13 cellular contexts compared by ENCODE assay signal in genomic region chr14:69315302-69315701, GRCh38. TPM values are rescaled to one million over a fixed set of nuclear protein-coding genes. Genes with fewer than 3 reads are reported as not detected.
DNase-seq lines count a peak whose midpoint lies in the region; ATAC-seq, FAIRE-seq and TF ChIP-seq lines count a peak whose summit lies in the region.
"Had no signal": no experiment of that assay in that cellular context is flagged by ENCODE, and none has a peak within 500 bp of the region (broad histone marks: within the 10 kb centered on the region; RNA-seq: fewer than 3 reads in every experiment).

No MANE protein-coding gene starts in this region.

- 43 to 58% (median 53%) methylated on average over 4 of the region's 4 CpGs for WGBS in small intestine, 3 donors
- WGBS in psoas muscle, 3 donors, result 53 to 58% (median 57%) methylated on average over 4 of the region's 4 CpGs

- H3K36me3 ChIP-seq in left ventricle myocardium inferior (no peaks in the 10 kb centered on the region), small intestine (ENCODE audit: control insufficient read depth in 2 of 2, insufficient read depth in 2 of 2, low read length in 2 of 2) (no peaks in the 10 kb centered on the region), psoas muscle (ENCODE audit: insufficient read depth in 1 of 2, low read depth in 1 of 2) (no peaks in the 10 kb centered on the region)

- intact Hi-C loops in left ventricle myocardium inferior (cut with micrococcal nuclease), result no loop called here
- intact Hi-C loops in psoas muscle (cut with DNase I), result no loop called here

- H3K27me3 ChIP-seq in left ventricle myocardium inferior (ENCODE audit: low read depth), result no peaks in the 10 kb centered on the region
- H3K27me3 ChIP-seq in small intestine (ENCODE audit: control insufficient read depth in 2 of 2, insufficient read depth in 2 of 2, low read length in 2 of 2), result no peaks in the 10 kb centered on the region
- H3K27me3 ChIP-seq in psoas muscle (ENCODE audit: insufficient read depth in 3 of 3, low read length in 2 of 3), result no peaks in the 10 kb centered on the region

- H3K9me3 ChIP-seq in left ventricle myocardium inferior (replicated peaks) (no peaks in the 10 kb centered on the region), small intestine (ENCODE audit: control insufficient read depth, low read depth) (no peaks in the 10 kb centered on the region), psoas muscle (no peaks in the 10 kb centered on the region)
- H3K9me3 ChIP-seq: A549, Caco-2 had no signal

- H3K4me1 ChIP-seq in left ventricle myocardium inferior (peaks cover 53% of the 10 kb centered on the region), small intestine (ENCODE audit: control insufficient read depth in 2 of 2, insufficient read depth in 1 of 2, low read depth in 1 of 2, low read length in 1 of 2) (no peaks in the 10 kb centered on the region), psoas muscle (no peaks in the 10 kb centered on the region)
- H3K4me1 ChIP-seq: Caco-2 had no signal

- H3K27ac ChIP-seq in left ventricle myocardium inferior (replicated peaks), result peak overlapping the region; percentile 84
- no peak overlapping the region for H3K27ac ChIP-seq in small intestine (ENCODE audit: low read depth in 1 of 2, low read length in 1 of 2)
- H3K27ac ChIP-seq in psoas muscle, result no peak overlapping the region
- H3K27ac ChIP-seq: KMS-11 had no signal

- DNase-seq in NCI-H345 (lab: John Stamatoyannopoulos, UW), result peak; percentile 46
- DNase-seq in NCI-H345 treated with DMSO at 0.1 percent for 48 hours (lab: John Stamatoyannopoulos, UW; ENCODE audit: unreplicated experiment), result no peak
- peak; percentile 77 for DNase-seq in NCI-H748 (lab: John Stamatoyannopoulos, UW; ENCODE audit: unreplicated experiment)
- DNase-seq in left ventricle myocardium inferior, result no peak
- peak; percentile 18 for DNase-seq in small intestine
- DNase-seq in psoas muscle, result no peak
- DNase-seq in GM20000 (ENCODE audit: low spot score), result no peak
- DNase-seq: stimulated activated naive CD8-positive, alpha-beta T cell treated with anti-CD3 and anti-CD28 coated beads, Interleukin-15, Interleukin-2, amounts not matched to agents 100 U/mL and 50 U/mL, for 24 hours had no signal

- FAIRE-seq in small intestine (lab: Jason Lieb, UNC), result no peak
- FAIRE-seq: A549, H1 had no signal

- no peak for TF ChIP-seq CTCF in left ventricle myocardium inferior (IDR thresholded peaks at IDR 0.05; ENCODE audit: borderline replicate concordance)
- no peak for TF ChIP-seq CTCF in psoas muscle (IDR thresholded peaks at IDR 0.05)
- TF ChIP-seq CTCF in GM20000 (IDR thresholded peaks at IDR 0.05; ENCODE audit: extremely low read depth, missing control alignments), result no peak

- no peak overlapping the region for H3K4me3 ChIP-seq in left ventricle myocardium inferior
- H3K4me3 ChIP-seq in small intestine (ENCODE audit: low read depth in 1 of 2, low read length in 2 of 2), result no peak overlapping the region
- no peak overlapping the region for H3K4me3 ChIP-seq in psoas muscle
- H3K4me3 ChIP-seq: A549 had no signal

- ATAC-seq in psoas muscle (no peak), HG02763 (IDR thresholded peaks at IDR 0.05; ENCODE audit: unreplicated experiment) (no peak)
- ATAC-seq: A549; stimulated activated naive CD8-positive, alpha-beta T cell treated with anti-CD3 and anti-CD28 coated beads, Interleukin-15, Interleukin-2, amounts not matched to agents 100 U/mL and 50 U/mL, for 24 hours had no signal

RNA-seq across cellular contexts. Expression of gene GALNT16, which starts 55.3 kb away (rescaled TPM):
- total RNA-seq in left ventricle myocardium inferior (70.5 TPM), psoas muscle (1 to 10 TPM; 1.7 to 2.6 (median 2.4) TPM)
- polyA plus RNA-seq in small intestine (1 to 10 TPM in 1 of 3 donors, under 1 TPM in 2; 0.45 to 2.4 (median 0.54) TPM), psoas muscle (1 to 10 TPM in 1 of 3 donors, under 1 TPM in 2; 0.83 to 1.4 (median 0.95) TPM)

Comparison
In these comparisons a context has a peak if more than half of its experiments do, and no peak if none do; other contexts are left out.
1. DNase-seq: peak in NCI-H345 (single experiment), NCI-H748 (single experiment) and small intestine (single experiment); none in NCI-H345 treated with DMSO at 0.1 percent for 48 hours (single experiment), left ventricle myocardium inferior (single experiment), psoas muscle (0 of 2) and GM20000 (single experiment).
2. RNA of gene GALNT16, which starts 55.3 kb away (total RNA-seq): 70.5 TPM in left ventricle myocardium inferior (single experiment); 1.7 to 2.6 TPM in psoas muscle; every median in the first group is over 10 times any median in the second.